In genomic region chr9:114184071-114184470, GRCh38 we compare ENCODE assay signal across 21 cellular contexts. TPM values are rescaled to one million over a fixed set of nuclear protein-coding genes. Genes with fewer than 3 reads are reported as not detected.
DNase-seq lines count a peak whose midpoint lies in the region; FAIRE-seq and TF ChIP-seq lines count a peak whose summit lies in the region.
"Had no signal": no experiment of that assay in that cellular context is flagged by ENCODE, and none has a peak within 500 bp of the region (broad histone marks: within the 10 kb centered on the region; RNA-seq: fewer than 3 reads in every experiment).

No MANE protein-coding gene starts in this region.

- intact Hi-C loops in kidney (cut with DNase I), result no loop called here

- H3K9ac ChIP-seq in astrocyte (ENCODE audit: low read length) (no peak overlapping the region), kidney (ENCODE audit: low read length in 2 of 2) (no peak overlapping the region)

- DNase-seq in AG08395 (ENCODE audit: low spot score) (peak; percentile 43), LNCaP clone FGC (ENCODE audit: low read depth) (peak; percentile 19), astrocyte (ENCODE audit: low read depth) (peak; percentile 60), kidney (peak; percentile 52), DMS53 treated with DMSO at 0.1 percent for 48 hours (lab: John Stamatoyannopoulos, UW; ENCODE audit: unreplicated experiment) (no peak), inferior parietal cortex (ENCODE audit: extremely low spot score) (no peak), NCI-H510A treated with DMSO at 0.1 percent for 48 hours (lab: John Stamatoyannopoulos, UW) (no peak)
- DNase-seq in stimulated activated CD4-positive, alpha-beta T cell treated with anti-CD3 and anti-CD28 coated beads, Interleukin-15, amount 100 ng/mL, for 24 hours, result no peak
- DNase-seq: activated T-cell treated with anti-CD3 and anti-CD28 coated beads, Interleukin-2, amount 50 U/mL, for 48 hours; cerebellar nuclear complex; COR-L47; foreskin fibroblast; GDM1; left colon; NCI-H2029 treated with DMSO at 0.1 percent for 48 hours; NCI-H526 treated with DMSO at 0.1 percent for 48 hours; right cardiac atrium; uterus had no signal

- H3K27me3 Mint-ChIP-seq in astrocyte (ENCODE audit: low read depth, unreplicated experiment), result no peaks in the 10 kb centered on the region

- no peaks in the 10 kb centered on the region for H3K27me3 ChIP-seq in astrocyte (ENCODE audit: insufficient read depth, low read length)
- H3K27me3 ChIP-seq: uterus had no signal

- H3K27ac Mint-ChIP-seq in astrocyte (ENCODE audit: unreplicated experiment), result no peak overlapping the region

- H3K4me1 ChIP-seq in astrocyte (ENCODE audit: insufficient read depth, low read length) (peaks cover 13% of the 10 kb centered on the region), kidney (ENCODE audit: control insufficient read depth in 1 of 2, insufficient read depth in 1 of 2, low read depth in 1 of 2, low read length in 2 of 2) (peaks cover 17 to 23% of the 10 kb centered on the region in 2 donors)

- H3K9me3 ChIP-seq in astrocyte (ENCODE audit: insufficient read depth, low read depth, low read length) (no peaks in the 10 kb centered on the region), kidney (ENCODE audit: control insufficient read depth in 1 of 2, low read length in 2 of 2) (no peaks in the 10 kb centered on the region)
- H3K9me3 ChIP-seq: uterus had no signal

- H3K4me3 ChIP-seq in LNCaP clone FGC (ENCODE audit: low read depth, low read length), result no peak overlapping the region
- H3K4me3 ChIP-seq in astrocyte (ENCODE audit: insufficient read depth, low read depth, low read length), result no peak overlapping the region
- H3K4me3 ChIP-seq in kidney (ENCODE audit: low read length in 2 of 2), result no peak overlapping the region
- H3K4me3 ChIP-seq: PC-9, uterus had no signal

- no peaks in the 10 kb centered on the region for H3K79me2 ChIP-seq in astrocyte (ENCODE audit: insufficient read depth, low read length)

- H3K4me1 Mint-ChIP-seq in astrocyte (ENCODE audit: low read depth, unreplicated experiment), result peaks cover 12% of the 10 kb centered on the region

- H3K9me3 Mint-ChIP-seq in astrocyte (ENCODE audit: unreplicated experiment), result peaks cover 1% of the 10 kb centered on the region

- H3K27ac ChIP-seq in astrocyte (ENCODE audit: low read depth, low read length), result no peak overlapping the region
- H3K27ac ChIP-seq in kidney (ENCODE audit: low read depth in 2 of 2, low read length in 2 of 2), result no peak overlapping the region
- H3K27ac ChIP-seq: PC-9, uterus had no signal

- peaks cover 40% of the 10 kb centered on the region for H3K36me3 Mint-ChIP-seq in astrocyte (ENCODE audit: low read depth, unreplicated experiment)

- no peak overlapping the region for H3K4me2 ChIP-seq in astrocyte (ENCODE audit: low read length)
- H3K4me2 ChIP-seq: PC-9 had no signal

- no peak for FAIRE-seq in astrocyte (lab: Jason Lieb, UNC)
- no peak for FAIRE-seq in kidney (lab: Jason Lieb, UNC)
- FAIRE-seq: GM12891, TTC549 had no signal

- no peak for TF ChIP-seq CTCF in LNCaP clone FGC (IDR thresholded peaks at IDR 0.05; ENCODE audit: control insufficient read depth, extremely low read depth, insufficient read depth)
- no peak for TF ChIP-seq CTCF in astrocyte (IDR thresholded peaks at IDR 0.05; ENCODE audit: insufficient read depth, low read depth, low read length)
- TF ChIP-seq CTCF in kidney (IDR thresholded peaks at IDR 0.05; ENCODE audit: borderline replicate concordance, extremely low read depth, insufficient read depth), result no peak

- no peak overlapping the region for H3K4me3 Mint-ChIP-seq in astrocyte (ENCODE audit: unreplicated experiment)

- no peaks in the 10 kb centered on the region for H3K36me3 ChIP-seq in astrocyte (ENCODE audit: insufficient read depth, low read length)
- no peaks in the 10 kb centered on the region for H3K36me3 ChIP-seq in kidney (ENCODE audit: control insufficient read depth in 1 of 2, insufficient read depth in 2 of 2, low read length in 2 of 2)
- H3K36me3 ChIP-seq: uterus had no signal

- H2AFZ ChIP-seq in astrocyte (ENCODE audit: low read depth, low read length), result no peak overlapping the region
- H2AFZ ChIP-seq: PC-9 had no signal

- peaks cover 16% of the 10 kb centered on the region for H4K20me1 ChIP-seq in astrocyte (ENCODE audit: insufficient read depth, low read length)

RNA-seq across cellular contexts. Expression of gene COL27A1, which starts 28.7 kb away (rescaled TPM):
- total RNA-seq in astrocyte (27.6 and 31.2 TPM in 2 replicates), kidney (45.6 TPM)
- 13.6 TPM for polyA plus RNA-seq in kidney (ENCODE audit: insufficient read depth, low read depth, low replicate concordance)

Comparison
In these comparisons a context has a peak if more than half of its experiments do, and no peak if none do; other contexts are left out.
1. DNase-seq: peak in AG08395 (single experiment), LNCaP clone FGC (single experiment), astrocyte (single experiment) and kidney (single experiment); none in DMS53 treated with DMSO at 0.1 percent for 48 hours (single experiment), stimulated activated CD4-positive, alpha-beta T cell treated with anti-CD3 and anti-CD28 coated beads, Interleukin-15, amount 100 ng/mL, for 24 hours (single experiment), inferior parietal cortex (single experiment) and NCI-H510A treated with DMSO at 0.1 percent for 48 hours (single experiment).